1 cellular context compared by ENCODE assay signal in the genomic region with DNA sequence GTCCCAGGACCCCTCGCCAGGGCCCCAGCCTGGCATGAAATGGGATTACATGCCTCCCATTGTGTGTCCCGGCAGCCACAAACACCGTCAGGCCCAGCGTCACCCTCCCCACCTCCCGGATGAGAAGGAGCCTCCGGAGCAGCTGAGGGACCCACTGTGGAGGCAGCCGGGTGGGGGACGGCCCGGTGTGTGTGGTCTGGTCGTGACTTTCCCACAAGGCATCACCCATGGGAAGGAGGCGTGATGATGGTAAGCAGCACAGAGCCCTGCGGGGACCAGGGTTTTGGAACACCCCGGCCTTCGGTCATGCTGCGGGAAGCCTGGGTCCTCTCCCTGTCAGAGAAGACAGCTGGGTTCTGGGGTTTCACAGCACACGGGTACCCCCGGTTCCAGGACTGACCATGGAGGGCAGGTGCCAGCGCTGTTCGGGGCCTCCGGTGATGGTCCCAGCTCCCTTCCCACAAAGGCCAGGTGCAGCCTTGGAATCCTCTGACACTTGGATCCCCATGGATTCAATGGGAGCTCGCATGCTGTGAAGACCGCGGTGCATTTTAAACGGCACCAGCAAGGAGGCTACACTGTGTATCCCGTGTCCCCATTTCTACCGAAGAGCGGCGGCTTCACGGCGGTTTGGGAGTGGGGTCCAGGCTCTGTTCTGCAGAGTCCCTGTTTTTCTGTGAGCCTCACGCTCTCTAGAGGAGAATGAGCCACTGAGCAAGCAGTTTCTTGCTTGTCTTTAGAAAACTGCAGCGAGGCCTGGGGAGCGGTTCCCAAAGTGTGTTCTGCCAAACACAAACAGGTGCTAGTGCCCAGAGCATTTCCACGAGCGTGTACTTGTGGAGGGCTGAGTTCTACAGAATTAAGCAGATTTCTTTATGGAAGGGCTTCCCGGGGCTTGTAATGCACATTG.
A peak's percentile ranks its signal among the peaks of the same experiment; 100 is the strongest.
TF ChIP-seq lines count a peak whose summit lies in the region.

No MANE protein-coding gene starts in this region.

TF ChIP-seq in H1, 55 proteins besides CTCF, POLR2A, EP300 and RAD21:
- TF ChIP-seq TCF12 (IDR thresholded peaks at IDR 0.05; ENCODE audit: low read depth, low read length) (0 out of 2 replicates have a peak, but pooled peaks have one; percentile 23), POLR2AphosphoS5 (IDR thresholded peaks at IDR 0.05; ENCODE audit: low read depth, low read length) (no peak)
